15 cellular contexts compared by ENCODE assay signal in the genomic region with DNA sequence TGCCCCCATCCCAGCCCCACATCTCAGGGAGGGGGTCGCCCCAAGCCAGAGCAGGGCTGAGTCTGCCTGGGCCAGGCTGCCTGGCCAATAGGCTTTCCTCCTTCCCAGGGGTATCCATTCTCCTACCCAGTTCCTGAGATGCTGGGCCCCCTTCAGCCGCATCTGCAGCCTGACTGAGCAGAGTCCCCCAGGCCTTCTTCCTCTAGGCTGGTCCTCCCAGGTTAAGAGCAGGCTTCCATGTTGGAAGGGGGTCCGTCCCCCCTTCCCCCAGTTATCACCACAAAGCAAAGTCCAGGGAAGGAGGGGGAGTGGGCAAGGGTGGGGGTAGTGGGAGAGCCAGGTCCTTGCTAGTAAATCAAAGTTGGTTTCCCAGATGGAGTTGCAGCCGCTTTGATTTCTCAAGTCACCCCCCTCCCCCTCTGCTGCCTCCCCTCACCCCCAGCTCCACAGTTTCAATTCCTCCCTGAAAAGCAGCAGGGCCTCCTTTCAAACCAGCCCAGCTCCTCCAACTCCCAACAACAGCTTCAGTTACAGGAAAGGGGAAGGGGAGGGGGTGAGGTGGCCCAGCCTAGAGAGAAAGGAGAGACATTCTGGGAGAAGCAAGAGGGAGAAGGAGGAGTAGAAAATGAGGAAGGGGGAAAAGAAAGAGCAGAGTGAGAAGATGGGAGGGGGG. TPM values are rescaled to one million over a fixed set of nuclear protein-coding genes. Genes with fewer than 3 reads are reported as not detected.
DNase-seq lines count a peak whose midpoint lies in the region; ATAC-seq and TF ChIP-seq lines count a peak whose summit lies in the region.
"Had no signal": no experiment of that assay in that cellular context is flagged by ENCODE, and none has a peak within 500 bp of the region (broad histone marks: within the 10 kb centered on the region; RNA-seq: fewer than 3 reads in every experiment).

No MANE protein-coding gene starts in this region.

- no peak for TF ChIP-seq CTCF in fibroblast of lung (conservative IDR thresholded peaks at IDR 0.05 in 1 of 2, IDR thresholded peaks at IDR 0.05 in 1 of 2; ENCODE audit: low read depth in 1 of 2, low read length in 2 of 2)
- no peak for TF ChIP-seq CTCF in activated CD8-positive, alpha-beta T cell treated with anti-CD3 and anti-CD28 coated beads for 36 hours (IDR thresholded peaks at IDR 0.05)

- H3K4me1 ChIP-seq in NT2/D1 (ENCODE audit: insufficient read depth, insufficient read length) (peaks cover 33% of the 10 kb centered on the region), fibroblast of lung (ENCODE audit: control insufficient read depth, extremely low read depth, insufficient read depth, low read length) (peaks cover 31% of the 10 kb centered on the region), neuron (ENCODE audit: insufficient read depth, low read length) (peaks cover 50% of the 10 kb centered on the region)

- no peak overlapping the region for H3K4me3 ChIP-seq in NT2/D1 (ENCODE audit: insufficient read length, low read depth)
- no peak overlapping the region for H3K4me3 ChIP-seq in fibroblast of lung (replicated peaks in 1 of 4; ENCODE audit: control extremely low read depth in 1 of 4, insufficient read depth in 1 of 4, low read depth in 3 of 4, low read length in 4 of 4)
- peak overlapping the region; percentile 41 for H3K4me3 ChIP-seq in neuron (ENCODE audit: low read length)
- H3K4me3 ChIP-seq: thyroid gland had no signal

- H3K4me1 Mint-ChIP-seq in activated CD8-positive, alpha-beta T cell treated with anti-CD3 and anti-CD28 coated beads for 36 hours (ENCODE audit: low read depth): peaks cover 4% of the 10 kb centered on the region
- H3K4me1 Mint-ChIP-seq: CD4-positive, alpha-beta memory T cell; naive B cell had no signal

- POLR2A ChIA-PET in activated CD8-positive, alpha-beta T cell treated with anti-CD3 and anti-CD28 coated beads for 36 hours (lab: Charles Lee): no interaction called here

- CTCF ChIA-PET in activated CD8-positive, alpha-beta T cell treated with anti-CD3 and anti-CD28 coated beads for 36 hours (lab: Charles Lee): interaction anchor here (2.5 to 2.8 kb wide), 2 partner anchors 14 to 25 kb away, joined by 6 to 13 read pairs; no protein-coding TSS in a partner anchor

- H3K27me3 ChIP-seq in NT2/D1 (ENCODE audit: insufficient read depth, insufficient read length): peaks cover 14% of the 10 kb centered on the region
- no peaks in the 10 kb centered on the region for H3K27me3 ChIP-seq in fibroblast of lung (ENCODE audit: control insufficient read depth, insufficient read depth, low read length)
- H3K27me3 ChIP-seq in neuron (ENCODE audit: insufficient read depth, low read length): no peaks in the 10 kb centered on the region
- H3K27me3 ChIP-seq: thyroid gland had no signal

- H3K27ac Mint-ChIP-seq in activated CD8-positive, alpha-beta T cell treated with anti-CD3 and anti-CD28 coated beads for 36 hours: no peak overlapping the region
- H3K27ac Mint-ChIP-seq: CD4-positive, alpha-beta memory T cell; naive B cell had no signal

- H3K9me3 ChIP-seq in NT2/D1 (ENCODE audit: insufficient read depth, low read length): peaks cover 12% of the 10 kb centered on the region; the same call in 1 of the 2 replicates
- H3K9me3 ChIP-seq in fibroblast of lung (ENCODE audit: control insufficient read depth, insufficient read depth, low read depth, low read length): no peaks in the 10 kb centered on the region
- no peaks in the 10 kb centered on the region for H3K9me3 ChIP-seq in neuron (ENCODE audit: low read length)
- H3K9me3 ChIP-seq: thyroid gland had no signal

- H3K27ac ChIP-seq in fibroblast of lung (ENCODE audit: insufficient read depth, low read length): peak overlapping the region; percentile 75
- H3K27ac ChIP-seq: thyroid gland had no signal

- no peak overlapping the region for H3K4me3 Mint-ChIP-seq in activated CD8-positive, alpha-beta T cell treated with anti-CD3 and anti-CD28 coated beads for 36 hours
- H3K4me3 Mint-ChIP-seq: CD4-positive, alpha-beta memory T cell; naive B cell had no signal

- intact Hi-C loops in activated CD8-positive, alpha-beta T cell treated with anti-CD3 and anti-CD28 coated beads for 36 hours (cut with micrococcal nuclease): no loop called here

- ATAC-seq in HG02588 (IDR thresholded peaks at IDR 0.05; ENCODE audit: unreplicated experiment) (no peak), GM19351 (IDR thresholded peaks at IDR 0.05; ENCODE audit: unreplicated experiment) (no peak)
- no peak for ATAC-seq in activated CD8-positive, alpha-beta T cell treated with anti-CD3 and anti-CD28 coated beads for 36 hours

- no peak overlapping the region for H3K4me2 ChIP-seq in fibroblast of lung (ENCODE audit: extremely low read depth, insufficient read depth, low read length)

- no peaks in the 10 kb centered on the region for H3K9me3 Mint-ChIP-seq in activated CD8-positive, alpha-beta T cell treated with anti-CD3 and anti-CD28 coated beads for 36 hours

- H3K27me3 Mint-ChIP-seq in activated CD8-positive, alpha-beta T cell treated with anti-CD3 and anti-CD28 coated beads for 36 hours: peaks cover 19% of the 10 kb centered on the region

- no peaks in the 10 kb centered on the region for H3K36me3 ChIP-seq in NT2/D1 (ENCODE audit: insufficient read depth, insufficient read length, low read length)
- no peaks in the 10 kb centered on the region for H3K36me3 ChIP-seq in fibroblast of lung (ENCODE audit: control insufficient read depth, insufficient read depth, low read length)
- H3K36me3 ChIP-seq in neuron (ENCODE audit: insufficient read depth, low read length): no peaks in the 10 kb centered on the region
- H3K36me3 ChIP-seq: thyroid gland had no signal

- H2AFZ ChIP-seq in fibroblast of lung (ENCODE audit: low read length) (no peak overlapping the region), neuron (ENCODE audit: low read depth, low read length) (no peak overlapping the region)

- no peaks in the 10 kb centered on the region for H3K36me3 Mint-ChIP-seq in activated CD8-positive, alpha-beta T cell treated with anti-CD3 and anti-CD28 coated beads for 36 hours (ENCODE audit: low read depth)
- H3K36me3 Mint-ChIP-seq: CD4-positive, alpha-beta memory T cell; naive B cell had no signal

- H4K20me1 ChIP-seq in fibroblast of lung (ENCODE audit: control insufficient read depth, extremely low read depth, insufficient read depth, low read length): no peaks in the 10 kb centered on the region

- no peaks in the 10 kb centered on the region for H3K79me2 ChIP-seq in fibroblast of lung (ENCODE audit: control insufficient read depth, insufficient read depth, low read length)

- DNase-seq in EH (ENCODE audit: low read depth) (peak; percentile 40), NT2/D1 (ENCODE audit: low read depth, low spot score) (peak; percentile 80), fibroblast of lung (ENCODE audit: low read depth in 2 of 2) (peak in 1 of 2 donors; percentile 43), SHP77 (lab: John Stamatoyannopoulos, UW) (no peak)
- no peak for DNase-seq in activated CD8-positive, alpha-beta T cell treated with anti-CD3 and anti-CD28 coated beads for 36 hours
- DNase-seq: activated CD8-positive, alpha-beta memory T cell treated with anti-CD3 and anti-CD28 coated beads, Interleukin-2, amount 50 U/mL, for 4 hours; CD4-positive, alpha-beta memory T cell; foreskin melanocyte; naive B cell; NCI-H2081; stimulated activated CD4-positive, alpha-beta T cell treated with anti-CD3 and anti-CD28 coated beads, Interleukin-4, amount 100 ng/mL, for 4 hours; thyroid gland had no signal

- H3K9ac ChIP-seq in NT2/D1 (ENCODE audit: insufficient read length, low read depth): peak overlapping the region; percentile 53
- no peak overlapping the region for H3K9ac ChIP-seq in fibroblast of lung (ENCODE audit: insufficient read depth, low read length)

RNA-seq across cellular contexts. Expression of gene FZD2, which starts 9.5 kb away (rescaled TPM):
- 14.6 and 20.3 TPM in 2 replicates for total RNA-seq in fibroblast of lung
- 14.0 and 23.2 TPM in 2 replicates for polyA plus RNA-seq in fibroblast of lung
- 24.6 and 32.2 TPM in 2 replicates for polyA plus RNA-seq in fibroblast of lung (2012)
- polyA minus RNA-seq in fibroblast of lung (ENCODE audit: low replicate concordance): 23.3 and 44.3 TPM in 2 replicates
- under 1 TPM; 0.16 to 0.22 TPM for total RNA-seq in activated CD8-positive, alpha-beta T cell treated with anti-CD3 and anti-CD28 coated beads for 36 hours
- total RNA-seq: CD4-positive, alpha-beta memory T cell had no signal
- polyA plus RNA-seq: CD4-positive, alpha-beta memory T cell had no signal

RNA-seq across cellular contexts. Expression of gene GPATCH8, which starts 44.6 kb away (rescaled TPM):
- total RNA-seq in fibroblast of lung: 13.4 and 19.3 TPM in 2 replicates
- 13.7 and 14.0 TPM in 2 replicates for polyA plus RNA-seq in fibroblast of lung
- 11.7 and 15.1 TPM in 2 replicates for polyA plus RNA-seq in fibroblast of lung (2012)
- 17.9 and 21.9 TPM in 2 replicates for polyA minus RNA-seq in fibroblast of lung (ENCODE audit: low replicate concordance)
- 10 to 100 TPM; 34.0 to 36.8 TPM for total RNA-seq in activated CD8-positive, alpha-beta T cell treated with anti-CD3 and anti-CD28 coated beads for 36 hours

Comparison
In these comparisons a context has a peak if more than half of its experiments do, and no peak if none do; other contexts are left out.
1. DNase-seq: peak in EH (single experiment) and NT2/D1 (single experiment); none in SHP77 (0 of 2) and activated CD8-positive, alpha-beta T cell treated with anti-CD3 and anti-CD28 coated beads for 36 hours (single experiment).
2. RNA of gene FZD2, which starts 9.5 kb away (total RNA-seq): 14.6 to 20.3 TPM in fibroblast of lung; 0.16 to 0.22 TPM in activated CD8-positive, alpha-beta T cell treated with anti-CD3 and anti-CD28 coated beads for 36 hours; every median in the first group is over 10 times any median in the second.